1 cellular context compared by ENCODE assay signal in genomic region chr11:22626573-22627239, GRCh38.
TF ChIP-seq lines count a peak whose summit lies in the region.

No MANE protein-coding gene starts in this region.

TF ChIP-seq in HepG2, 621 proteins besides CTCF, POLR2A, EP300 and RAD21:
- TF ChIP-seq KLF13 (CRISPR knock-in tag; IDR thresholded peaks at IDR 0.05): no peak
